In the genomic region with DNA sequence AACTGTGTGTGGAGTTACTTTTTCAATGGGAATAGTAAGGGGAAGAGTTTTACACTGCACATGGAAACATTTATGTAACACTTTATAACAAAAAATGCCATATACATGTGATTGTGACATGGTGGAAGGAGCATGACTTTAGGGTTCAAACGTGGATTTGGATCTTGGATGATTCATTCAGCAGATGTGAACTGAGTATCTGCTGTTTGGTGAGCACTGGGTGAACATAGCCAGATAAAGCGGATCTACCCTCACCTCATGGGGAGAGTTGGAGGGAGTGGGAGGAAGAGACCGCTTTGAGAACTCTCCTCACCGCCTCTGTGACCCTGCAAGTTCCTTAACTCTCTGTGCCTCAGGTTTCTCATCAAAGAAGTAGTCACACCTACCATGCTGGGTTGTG, we compare ENCODE assay signal across 18 cellular contexts. TPM values are rescaled to one million over a fixed set of nuclear protein-coding genes. Genes with fewer than 3 reads are reported as not detected.
"Had no signal": no experiment of that assay in that cellular context is flagged by ENCODE, and none has a peak within 500 bp of the region (broad histone marks: within the 10 kb centered on the region; RNA-seq: fewer than 3 reads in every experiment).

No MANE protein-coding gene starts in this region.

- H3K9me3 Mint-ChIP-seq: activated CD4-positive, alpha-beta T cell treated with anti-CD3 and anti-CD28 coated beads, Interleukin-2, amount 10 ng/mL, durations not matched to agents 24 days and 14 days; activated naive CD8-positive, alpha-beta T cell treated with anti-CD3 and anti-CD28 coated beads, Interleukin-2, amount 10 ng/mL, durations not matched to agents 7 days and 5 days; T-helper 1 cell treated with Interleukin-12 subunit alpha and Interleukin-12 subunit beta and Interleukin-4 antibody, amounts not matched to agents 30 μg/mL and 1 μg/mL, for 36 hours; WTC11 had no signal

- ATAC-seq: activated CD8-positive, alpha-beta T cell treated with anti-CD3 and anti-CD28 coated beads, Interleukin-2, amount 10 ng/mL, durations not matched to agents 7 days and 5 days; gastrocnemius medialis; heart right ventricle; left cardiac atrium; lower lobe of right lung; WTC11 had no signal

- H3K27ac Mint-ChIP-seq: activated CD4-positive, alpha-beta T cell treated with anti-CD3 and anti-CD28 coated beads, Interleukin-2, amount 10 ng/mL, durations not matched to agents 24 days and 14 days; activated CD8-positive, alpha-beta T cell treated with anti-CD3 and anti-CD28 coated beads, Interleukin-2, amount 10 ng/mL, durations not matched to agents 7 days and 5 days; activated naive CD8-positive, alpha-beta T cell treated with anti-CD3 and anti-CD28 coated beads, Interleukin-2, amount 10 ng/mL, durations not matched to agents 7 days and 5 days; T-helper 1 cell treated with Interleukin-12 subunit alpha and Interleukin-12 subunit beta and Interleukin-4 antibody, amounts not matched to agents 30 μg/mL and 1 μg/mL, for 36 hours had no signal

- H3K27me3 Mint-ChIP-seq: activated CD4-positive, alpha-beta T cell treated with anti-CD3 and anti-CD28 coated beads, Interleukin-2, amount 10 ng/mL, durations not matched to agents 24 days and 14 days; activated naive CD8-positive, alpha-beta T cell treated with anti-CD3 and anti-CD28 coated beads, Interleukin-2, amount 10 ng/mL, durations not matched to agents 7 days and 5 days had no signal

- DNase-seq: activated CD4-positive, alpha-beta T cell treated with anti-CD3 and anti-CD28 coated beads, Interleukin-2, amount 10 ng/mL, durations not matched to agents 24 days and 14 days; activated CD8-positive, alpha-beta memory T cell treated with anti-CD3 and anti-CD28 coated beads, Interleukin-2, amount 50 U/mL, for 4 hours; activated CD8-positive, alpha-beta T cell treated with anti-CD3 and anti-CD28 coated beads, Interleukin-2, amount 10 ng/mL, durations not matched to agents 7 days and 5 days; activated naive CD8-positive, alpha-beta T cell treated with anti-CD3 and anti-CD28 coated beads, Interleukin-2, amount 10 ng/mL, durations not matched to agents 7 days and 5 days; anterior cingulate cortex; cerebellar nuclear complex; dermis blood vessel endothelial cell; erythroblast; gastrocnemius medialis; heart right ventricle; left cardiac atrium; lower lobe of right lung; midbrain; stimulated activated naive CD4-positive, alpha-beta T cell; tibial artery had no signal

- H3K4me3 Mint-ChIP-seq: activated CD4-positive, alpha-beta T cell treated with anti-CD3 and anti-CD28 coated beads, Interleukin-2, amount 10 ng/mL, durations not matched to agents 24 days and 14 days; activated CD8-positive, alpha-beta T cell treated with anti-CD3 and anti-CD28 coated beads, Interleukin-2, amount 10 ng/mL, durations not matched to agents 7 days and 5 days; activated naive CD8-positive, alpha-beta T cell treated with anti-CD3 and anti-CD28 coated beads, Interleukin-2, amount 10 ng/mL, durations not matched to agents 7 days and 5 days; T-helper 1 cell treated with Interleukin-12 subunit alpha and Interleukin-12 subunit beta and Interleukin-4 antibody, amounts not matched to agents 30 μg/mL and 1 μg/mL, for 36 hours; WTC11 had no signal

RNA-seq across cellular contexts. Expression of gene RCOR2, which starts 24.9 kb away (rescaled TPM):
- total RNA-seq: vagina had no signal
